Comparison of ENCODE assay signal across 1 cellular context in the genomic region with DNA sequence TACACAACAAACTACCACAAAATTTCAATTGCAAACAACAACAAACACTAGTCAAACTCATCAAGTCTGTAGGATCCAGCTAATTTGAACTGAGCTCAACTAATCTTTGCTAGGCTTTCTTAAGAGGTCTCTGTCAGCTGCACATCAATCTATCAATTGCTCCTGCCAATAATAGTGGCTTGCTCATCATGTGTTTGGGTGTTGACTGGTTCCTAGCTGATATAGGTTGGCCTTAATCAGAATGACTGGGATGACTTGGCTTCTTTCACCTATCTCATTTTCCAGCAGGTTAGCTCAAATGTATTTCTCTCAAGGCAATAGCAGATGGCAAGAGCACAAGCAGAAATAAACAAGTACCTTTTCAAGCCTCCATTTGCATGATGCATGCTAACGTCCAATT.
TF ChIP-seq lines count a peak whose summit lies in the region.

No MANE protein-coding gene starts in this region.

TF ChIP-seq in WTC11, 78 proteins besides CTCF, POLR2A, EP300 and RAD21 (continued from another document):
- no peak for TF ChIP-seq MYBL2 (CRISPR knock-in tag; IDR thresholded peaks at IDR 0.05)
- TF ChIP-seq, protein P1, sequence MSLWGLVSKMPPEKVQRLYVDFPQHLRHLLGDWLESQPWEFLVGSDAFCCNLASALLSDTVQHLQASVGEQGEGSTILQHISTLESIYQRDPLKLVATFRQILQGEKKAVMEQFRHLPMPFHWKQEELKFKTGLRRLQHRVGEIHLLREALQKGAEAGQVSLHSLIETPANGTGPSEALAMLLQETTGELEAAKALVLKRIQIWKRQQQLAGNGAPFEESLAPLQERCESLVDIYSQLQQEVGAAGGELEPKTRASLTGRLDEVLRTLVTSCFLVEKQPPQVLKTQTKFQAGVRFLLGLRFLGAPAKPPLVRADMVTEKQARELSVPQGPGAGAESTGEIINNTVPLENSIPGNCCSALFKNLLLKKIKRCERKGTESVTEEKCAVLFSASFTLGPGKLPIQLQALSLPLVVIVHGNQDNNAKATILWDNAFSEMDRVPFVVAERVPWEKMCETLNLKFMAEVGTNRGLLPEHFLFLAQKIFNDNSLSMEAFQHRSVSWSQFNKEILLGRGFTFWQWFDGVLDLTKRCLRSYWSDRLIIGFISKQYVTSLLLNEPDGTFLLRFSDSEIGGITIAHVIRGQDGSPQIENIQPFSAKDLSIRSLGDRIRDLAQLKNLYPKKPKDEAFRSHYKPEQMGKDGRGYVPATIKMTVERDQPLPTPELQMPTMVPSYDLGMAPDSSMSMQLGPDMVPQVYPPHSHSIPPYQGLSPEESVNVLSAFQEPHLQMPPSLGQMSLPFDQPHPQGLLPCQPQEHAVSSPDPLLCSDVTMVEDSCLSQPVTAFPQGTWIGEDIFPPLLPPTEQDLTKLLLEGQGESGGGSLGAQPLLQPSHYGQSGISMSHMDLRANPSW (CRISPR knock-in tag; conservative IDR thresholded peaks at IDR 0.05; ENCODE audit: low read depth), result no peak
